Comparison of ENCODE assay signal across 19 cellular contexts in the genomic region with DNA sequence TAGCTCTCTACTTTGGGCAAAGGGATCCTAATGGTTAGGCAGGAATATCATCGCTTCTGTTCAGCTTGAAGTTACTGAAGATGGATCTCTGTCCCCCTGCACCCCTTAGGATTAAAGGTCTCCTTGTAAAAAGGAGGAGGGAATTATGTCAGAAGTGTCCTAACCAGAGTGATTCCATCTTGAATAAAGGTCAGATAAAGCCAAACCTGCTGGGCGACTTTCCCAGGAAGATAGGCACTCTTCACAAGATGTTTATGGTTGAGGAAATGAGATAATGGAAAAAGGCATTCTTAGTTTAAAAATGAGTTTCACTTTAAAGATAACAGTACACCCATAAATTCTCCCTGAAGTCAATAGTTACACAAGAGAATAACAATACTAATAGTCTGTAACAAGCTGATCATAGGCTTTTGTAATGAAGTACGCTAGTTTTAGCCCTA. TPM values are rescaled to one million over a fixed set of nuclear protein-coding genes. Genes with fewer than 3 reads are reported as not detected.
A peak's percentile ranks its signal among the peaks of the same experiment; 100 is the strongest.
DNase-seq lines count a peak whose midpoint lies in the region; ATAC-seq and TF ChIP-seq lines count a peak whose summit lies in the region.
"Had no signal": no experiment of that assay in that cellular context is flagged by ENCODE, and none has a peak within 500 bp of the region (broad histone marks: within the 10 kb centered on the region; RNA-seq: fewer than 3 reads in every experiment).

No MANE protein-coding gene starts in this region.

- WGBS in heart right ventricle, 2 donors, result 73 to 77% methylated on average over 3 of the region's 3 CpGs

- DNase-seq in left ventricle myocardium inferior, result no peak
- no peak for DNase-seq in heart right ventricle
- peak; percentile 56 for DNase-seq in iris pigment epithelial cell (ENCODE audit: low read depth)
- DNase-seq in NCI-H69 (lab: John Stamatoyannopoulos, UW), result no peak
- no peak for DNase-seq in NCI-H1105 (lab: John Stamatoyannopoulos, UW)
- DNase-seq in superior temporal gyrus (ENCODE audit: extremely low spot score), result no peak
- DNase-seq: activated CD8-positive, alpha-beta memory T cell treated with anti-CD3 and anti-CD28 coated beads for 24 hours; activated T-cell treated with anti-CD3 and anti-CD28 coated beads, Interleukin-2, amount 50 U/mL, for 72 hours; CD8-positive, alpha-beta T cell; effector CD4-positive, alpha-beta T cell; NCI-H1694; NCI-H446 treated with DMSO at 0.1 percent for 48 hours; occipital lobe; Right ventricle myocardium superior; thyroid gland had no signal

- TF ChIP-seq CTCF in left ventricle myocardium inferior (IDR thresholded peaks at IDR 0.05; ENCODE audit: borderline replicate concordance) (no peak), heart right ventricle (IDR thresholded peaks at IDR 0.05) (no peak), VCaP (conservative IDR thresholded peaks at IDR 0.05) (no peak)

- H3K4me1 ChIP-seq in left ventricle myocardium inferior (peaks cover 36% of the 10 kb centered on the region), heart right ventricle (peaks cover 0 to 40% (median 20%) of the 10 kb centered on the region in 9 donors)

- H3K27ac ChIP-seq in left ventricle myocardium inferior (replicated peaks) (peak overlapping the region; percentile 14), heart right ventricle (peak overlapping the region in 2 of 10 donors; percentile 6 to 13), VCaP (peak overlapping the region; percentile 72)
- H3K27ac ChIP-seq: right atrium auricular region, thyroid gland had no signal

- ATAC-seq in heart right ventricle, result no peak
- no peak for ATAC-seq in GM21381 (IDR thresholded peaks at IDR 0.05; ENCODE audit: unreplicated experiment)
- ATAC-seq: activated T-cell treated with anti-CD3 and anti-CD28 coated beads, Interleukin-2, amount 50 U/mL, for 72 hours; CD8-positive, alpha-beta T cell; stimulated activated memory B cell treated with anti-CD40 and anti-IgM and Interleukin-4, amounts not matched to agents 10 μg/mL and 1 μg/mL and 100 μg/mL, for 72 hours had no signal

- H3K36me3 ChIP-seq in left ventricle myocardium inferior (no peaks in the 10 kb centered on the region), heart right ventricle (no peaks in the 10 kb centered on the region)
- H3K36me3 ChIP-seq: right atrium auricular region, thyroid gland had no signal

- H3K27me3 ChIP-seq in left ventricle myocardium inferior (ENCODE audit: low read depth), result no peaks in the 10 kb centered on the region
- no peaks in the 10 kb centered on the region for H3K27me3 ChIP-seq in heart right ventricle
- H3K27me3 ChIP-seq: right atrium auricular region, thyroid gland had no signal

- intact Hi-C loops in left ventricle myocardium inferior (cut with micrococcal nuclease), result no loop called here
- intact Hi-C loops in heart right ventricle (cut with DNase I), result no loop called here

- no peak overlapping the region for H3K4me3 ChIP-seq in left ventricle myocardium inferior
- H3K4me3 ChIP-seq in heart right ventricle, result no peak overlapping the region
- H3K4me3 ChIP-seq: right atrium auricular region, thyroid gland had no signal

- no peaks in the 10 kb centered on the region for H3K9me3 ChIP-seq in left ventricle myocardium inferior (replicated peaks)
- no peaks in the 10 kb centered on the region for H3K9me3 ChIP-seq in heart right ventricle
- H3K9me3 ChIP-seq: right atrium auricular region, thyroid gland had no signal

RNA-seq across cellular contexts. Expression of gene NENF, which starts 1.7 kb away (rescaled TPM):
- total RNA-seq in left ventricle myocardium inferior (108 TPM), heart right ventricle (100 to 1,000 TPM in 6 of 10 donors, 10 to 100 TPM in 4; 91.8 to 163 (median 112) TPM)
- polyA plus RNA-seq in heart right ventricle, result 100 to 1,000 TPM; 117 to 241 TPM

RNA-seq across cellular contexts. Expression of gene PACC1, which starts 16.3 kb away (rescaled TPM):
- total RNA-seq in left ventricle myocardium inferior (2.6 TPM), heart right ventricle (1 to 10 TPM; 1.9 to 4.6 (median 2.4) TPM)
- polyA plus RNA-seq in heart right ventricle, result 1 to 10 TPM; 1.8 to 5.1 TPM
